In the genomic region with DNA sequence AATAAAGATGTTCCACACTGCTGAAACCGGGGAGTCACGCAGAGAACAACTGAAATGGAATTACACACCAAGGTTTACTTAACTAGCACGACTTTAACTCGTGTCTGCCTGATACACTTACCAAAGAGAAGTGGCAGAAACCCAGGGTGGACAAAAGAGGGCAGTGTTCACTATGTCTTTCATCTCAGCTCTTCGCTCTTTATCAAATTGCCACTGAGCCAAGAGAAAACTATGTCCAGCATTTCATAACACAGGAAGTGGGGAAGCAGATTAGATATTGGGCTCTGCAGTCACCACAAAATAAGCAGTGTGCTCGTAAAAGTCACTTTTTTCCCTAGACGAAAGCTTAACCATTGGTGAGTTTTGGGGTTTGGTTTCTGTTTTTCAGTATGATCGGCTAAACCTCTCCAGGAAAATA, we compare ENCODE assay signal across 8 cellular contexts.
A peak's percentile ranks its signal among the peaks of the same experiment; 100 is the strongest.
DNase-seq lines count a peak whose midpoint lies in the region; FAIRE-seq and TF ChIP-seq lines count a peak whose summit lies in the region.

No MANE protein-coding gene starts in this region.

- no peak overlapping the region for H2BK12ac ChIP-seq in H1 (ENCODE audit: low read depth, low read length)
- peak overlapping the region in 1 of 2 experiments; percentile 90 for H2BK12ac ChIP-seq in mesenchymal stem cell (ENCODE audit: low read length in 2 of 2)

- no peak overlapping the region for H3K27ac ChIP-seq in H1 (ENCODE audit: low read depth, low read length)
- H3K27ac ChIP-seq in mesenchymal stem cell (ENCODE audit: low read length, poor library complexity, severe bottlenecking), result no peak overlapping the region

- H3K4me3 ChIP-seq in GM06990 (replicated peaks; ENCODE audit: low read depth, low read length) (no peak overlapping the region), LNCaP clone FGC (ENCODE audit: low read depth, low read length) (no peak overlapping the region), H1 (ENCODE audit: extremely low read depth in 1 of 4, insufficient read depth in 2 of 4, low read depth in 3 of 4, low read length in 4 of 4) (no peak overlapping the region), mesenchymal stem cell (ENCODE audit: insufficient read depth in 1 of 2, low read depth in 1 of 2, low read length in 2 of 2) (peak overlapping the region in 1 of 2 experiments; percentile 68)

- H3K9ac ChIP-seq in H1 (replicated peaks in 1 of 4; ENCODE audit: extremely low read depth in 1 of 4, low read depth in 3 of 4, low read length in 3 of 4) (no peak overlapping the region), mesenchymal stem cell (ENCODE audit: low read length) (peak overlapping the region; percentile 84)

- no peaks in the 10 kb centered on the region for H4K20me1 ChIP-seq in H1 (replicated peaks in 1 of 2; ENCODE audit: control insufficient read depth in 1 of 2, insufficient read depth in 2 of 2, low read length in 2 of 2)

- H3K14ac ChIP-seq in H1 (ENCODE audit: insufficient read length) (no peak overlapping the region), mesenchymal stem cell (ENCODE audit: low read length in 2 of 2) (no peak overlapping the region)

- H3K23me2 ChIP-seq in H1 (ENCODE audit: low read depth, low read length), result no peaks in the 10 kb centered on the region

- H2BK120ac ChIP-seq in H1 (replicated peaks; ENCODE audit: low read depth, low read length) (no peak overlapping the region), mesenchymal stem cell (ENCODE audit: low read depth, low read length) (peak overlapping the region; percentile 90)

- peak; percentile 83 to 85 for TF ChIP-seq RAD21 in H1 (IDR thresholded peaks at IDR 0.05 in 1 of 2, conservative IDR thresholded peaks at IDR 0.05 in 1 of 2; ENCODE audit: low read depth in 2 of 2, low read length in 2 of 2)

- DNase-seq in GM06990 (ENCODE audit: extremely low read depth, insufficient read length), result peak; percentile 10
- peak; percentile 64 for DNase-seq in LNCaP clone FGC (ENCODE audit: low read depth)
- DNase-seq in SHP77 treated with DMSO at 0.1 percent for 48 hours (lab: John Stamatoyannopoulos, UW), result peak; percentile 97
- no peak for DNase-seq in H1 (ENCODE audit: low read depth in 1 of 2, low spot score in 2 of 2)
- DNase-seq in mesenchymal stem cell, result peak; percentile 95
- DNase-seq in ureter (ENCODE audit: low spot score), result peak; percentile 52
- no peak for DNase-seq in activated CD4-positive, alpha-beta T cell treated with anti-CD3 and anti-CD28 coated beads, Interleukin-2, amount 50 U/mL, for 1 hour

- H3K9me3 ChIP-seq in H1 (ENCODE audit: insufficient read depth in 2 of 2, low read depth in 1 of 2, low read length in 1 of 2), result no peaks in the 10 kb centered on the region
- H3K9me3 ChIP-seq in mesenchymal stem cell (ENCODE audit: control insufficient read depth, low read length), result no peaks in the 10 kb centered on the region

- H3K23ac ChIP-seq in H1 (ENCODE audit: insufficient read length), result no peak overlapping the region
- no peak overlapping the region for H3K23ac ChIP-seq in mesenchymal stem cell (ENCODE audit: low read length in 2 of 2)

- POLR2A ChIA-PET in H1 (lab: Charles Lee; ENCODE audit: partially characterized antibody), result no interaction called here

- no peak overlapping the region for H4K8ac ChIP-seq in H1 (ENCODE audit: extremely low read depth, insufficient read depth, low read length)
- peak overlapping the region; percentile 79 for H4K8ac ChIP-seq in mesenchymal stem cell (ENCODE audit: low read length)

- TF ChIP-seq POLR2A in H1 (IDR thresholded peaks at IDR 0.05; ENCODE audit: control extremely low read depth in 1 of 2, low read depth in 2 of 2, low read length in 2 of 2), result no peak

- H2AK5ac ChIP-seq in H1 (ENCODE audit: low read depth, low read length), result no peak overlapping the region
- no peak overlapping the region for H2AK5ac ChIP-seq in mesenchymal stem cell (ENCODE audit: low read length, severe bottlenecking)

- peak; percentile 55 for TF ChIP-seq CTCF in GM06990 (IDR thresholded peaks at IDR 0.05; ENCODE audit: insufficient read depth, low read length, poor library complexity, severe bottlenecking)
- TF ChIP-seq CTCF in LNCaP clone FGC (IDR thresholded peaks at IDR 0.05; ENCODE audit: control insufficient read depth, extremely low read depth, insufficient read depth), result peak; percentile 83
- TF ChIP-seq CTCF in H1 (IDR thresholded peaks at IDR 0.05; ENCODE audit: control extremely low read depth in 1 of 3, insufficient read depth in 1 of 3, low read depth in 1 of 3, low read length in 3 of 3), result peak in 2 of 3 experiments; percentile 55 to 76; a peak in 3 of 4 replicates

- H2BK15ac ChIP-seq in H1 (ENCODE audit: low read length) (no peak overlapping the region), mesenchymal stem cell (ENCODE audit: low read depth, poor library complexity, severe bottlenecking) (peak overlapping the region; percentile 64)

- no peak overlapping the region for H3K56ac ChIP-seq in H1 (replicated peaks; ENCODE audit: insufficient read length, low read depth, low read length)

- H2BK20ac ChIP-seq in H1 (ENCODE audit: low read length), result no peak overlapping the region

- CTCF ChIA-PET in H1 (lab: Charles Lee; ENCODE audit: partially characterized antibody), result interaction anchor here (0.6 to 9.2 kb wide), 32 partner anchors 10 to 560 kb away, joined by 3 to 65 read pairs (median 4); partner anchors contain the start of gene GSX2

- H3K79me1 ChIP-seq in H1 (ENCODE audit: low read depth, low read length), result no peaks in the 10 kb centered on the region
- H3K79me1 ChIP-seq in mesenchymal stem cell (replicated peaks; ENCODE audit: low read length, poor library complexity, severe bottlenecking), result no peaks in the 10 kb centered on the region

- peaks cover 0 to 7% (median 3%) of the 10 kb centered on the region in 4 experiments; a peak in 3 of 7 replicates for H3K4me1 ChIP-seq in H1 (replicated peaks in 1 of 4; ENCODE audit: control insufficient read depth in 3 of 4, insufficient read depth in 4 of 4, low read length in 3 of 4)
- no peaks in the 10 kb centered on the region for H3K4me1 ChIP-seq in mesenchymal stem cell (ENCODE audit: control insufficient read depth, insufficient read depth, low read depth, low read length)

- H3K36me3 ChIP-seq in GM06990 (ENCODE audit: control insufficient read depth, insufficient read depth, low read length) (no peaks in the 10 kb centered on the region), H1 (ENCODE audit: control insufficient read depth in 2 of 4, insufficient read depth in 4 of 4, low read length in 3 of 4) (no peaks in the 10 kb centered on the region), mesenchymal stem cell (ENCODE audit: control insufficient read depth in 1 of 2, insufficient read depth in 2 of 2, low read depth in 1 of 2, low read length in 2 of 2) (no peaks in the 10 kb centered on the region)

- H4K91ac ChIP-seq in H1 (replicated peaks; ENCODE audit: insufficient read length, low read length), result no peak overlapping the region
- H4K91ac ChIP-seq in mesenchymal stem cell (ENCODE audit: low read length), result no peak overlapping the region

- H2BK5ac ChIP-seq in H1 (ENCODE audit: low read depth, low read length) (no peak overlapping the region), mesenchymal stem cell (ENCODE audit: low read depth, low read length, poor library complexity, severe bottlenecking) (no peak overlapping the region)

- H2AFZ ChIP-seq in H1 (ENCODE audit: low read length) (no peak overlapping the region; the same call in 1 of the 2 replicates), mesenchymal stem cell (ENCODE audit: low read depth, low read length) (no peak overlapping the region)

- H3K18ac ChIP-seq in H1 (ENCODE audit: extremely low read depth, low read length) (no peak overlapping the region), mesenchymal stem cell (ENCODE audit: low read depth in 1 of 2, low read length in 2 of 2) (peak overlapping the region; percentile 4 to 98)

- no peak overlapping the region for H3K4me2 ChIP-seq in H1 (ENCODE audit: insufficient read depth in 1 of 2, low read depth in 2 of 2, low read length in 2 of 2)
- peak overlapping the region; percentile 67 for H3K4me2 ChIP-seq in mesenchymal stem cell (ENCODE audit: low read length, poor library complexity, severe bottlenecking)

- WGBS in H1 (ENCODE audit: extremely low coverage in 1 of 2, insufficient coverage in 1 of 2, insufficient read length in 1 of 2, insufficient replicate concordance in 2 of 2, low coverage in 1 of 2, low lambda C conversion rate in 2 of 2, missing lambda C conversion rate in 1 of 2), 2 experiments, result 42% methylated on average over 8 of the region's 8 CpGs; no CpG with 5 or more reads in 1 of the 2 experiments
- WGBS in mesenchymal stem cell, result 0% methylated on average over 6 of the region's 8 CpGs

- no peak overlapping the region for H4K5ac ChIP-seq in H1 (ENCODE audit: insufficient read length, low read depth, low read length)

- peak; percentile 97 for FAIRE-seq in A204.1 (lab: Jason Lieb, UNC)
- FAIRE-seq in H1 (lab: Jason Lieb, UNC), result peak; percentile 86

- H3K79me2 ChIP-seq in H1 (ENCODE audit: control insufficient read depth in 1 of 2, insufficient read depth in 2 of 2, low read length in 2 of 2), result no peaks in the 10 kb centered on the region

- no peaks in the 10 kb centered on the region for H3K27me3 ChIP-seq in GM06990 (replicated peaks; ENCODE audit: control insufficient read depth, insufficient read depth, low read length)
- no peaks in the 10 kb centered on the region; a peak in 2 of 7 replicates for H3K27me3 ChIP-seq in H1 (replicated peaks in 1 of 4; ENCODE audit: control insufficient read depth in 3 of 4, extremely low read depth in 1 of 4, insufficient read depth in 3 of 4, low read length in 3 of 4)
- no peaks in the 10 kb centered on the region for H3K27me3 ChIP-seq in mesenchymal stem cell (ENCODE audit: control insufficient read depth in 1 of 2, insufficient read depth in 1 of 2, low read length in 2 of 2)

- TF ChIP-seq EP300 in H1 (IDR thresholded peaks at IDR 0.05; ENCODE audit: borderline replicate concordance in 1 of 2, low read depth in 2 of 2, low read length in 2 of 2), result no peak

- H3K4ac ChIP-seq in H1 (replicated peaks; ENCODE audit: insufficient read length, low read depth, low read length), result no peak overlapping the region
- H3K4ac ChIP-seq in mesenchymal stem cell (ENCODE audit: low read depth in 1 of 2, low read length in 2 of 2), result peak overlapping the region in 1 of 2 experiments; percentile 13

TF ChIP-seq in H1, 55 proteins besides CTCF, POLR2A, EP300 and RAD21 (continues in another document):
- no peak for TF ChIP-seq GTF2F1 (IDR thresholded peaks at IDR 0.05; ENCODE audit: borderline replicate concordance, low read depth, low read length)
- no peak for TF ChIP-seq TBP (IDR thresholded peaks at IDR 0.05; ENCODE audit: low read depth, low read length)
- no peak for TF ChIP-seq GABPA (IDR thresholded peaks at IDR 0.05; ENCODE audit: borderline replicate concordance, insufficient read depth, low read length)
- no peak for TF ChIP-seq JUN (IDR thresholded peaks at IDR 0.05; ENCODE audit: low read depth, low read length)

Comparison
In these comparisons a context has a peak if more than half of its experiments do, and no peak if none do; other contexts are left out.
1. DNase-seq: peak in GM06990 (single experiment), LNCaP clone FGC (single experiment), SHP77 treated with DMSO at 0.1 percent for 48 hours (single experiment), mesenchymal stem cell (single experiment) and ureter (single experiment); none in H1 (0 of 2) and activated CD4-positive, alpha-beta T cell treated with anti-CD3 and anti-CD28 coated beads, Interleukin-2, amount 50 U/mL, for 1 hour (single experiment).
2. Peak in every context shown above with its lines, with median percentiles within 50 percentile points of each other: CTCF ChIP-seq.